8 cellular contexts compared by ENCODE assay signal in genomic region chr7:100693312-100694195, GRCh38. TPM values are rescaled to one million over a fixed set of nuclear protein-coding genes. Genes with fewer than 3 reads are reported as not detected.
A peak's percentile ranks its signal among the peaks of the same experiment; 100 is the strongest.
DNase-seq lines count a peak whose midpoint lies in the region; ATAC-seq lines count a peak whose summit lies in the region.

No MANE protein-coding gene starts in this region.

- POLR2A ChIA-PET in activated CD8-positive, alpha-beta T cell treated with anti-CD3 and anti-CD28 coated beads, Interleukin-2, amount 10 ng/mL, durations not matched to agents 7 days and 5 days (lab: Charles Lee), result interaction anchor here (0.6 to 4.6 kb wide), 6 partner anchors 11 to 144 kb away, joined by 3 to 17 read pairs (median 4); partner anchors contain the start of genes MOSPD3 and POP7

- H3K9ac ChIP-seq in skeletal muscle tissue (ENCODE audit: low read depth in 1 of 3, low read length in 3 of 3), result peak overlapping the region; percentile 78 to 91 (median 83)

- intact Hi-C loops in left ventricle myocardium superior (cut with micrococcal nuclease), result no loop called here

- peak overlapping the region; percentile 67 to 84 (median 83) for H3K4me3 ChIP-seq in skeletal muscle tissue (ENCODE audit: low read length in 3 of 3)

- H3K36me3 ChIP-seq in skeletal muscle tissue (ENCODE audit: control insufficient read depth in 3 of 3, insufficient read depth in 3 of 3, low read length in 3 of 3), result peaks cover 0 to 14% (median 9%) of the 10 kb centered on the region in 3 donors

- H3K9me3 Mint-ChIP-seq in activated CD8-positive, alpha-beta T cell treated with anti-CD3 and anti-CD28 coated beads, Interleukin-2, amount 10 ng/mL, durations not matched to agents 7 days and 5 days (ENCODE audit: insufficient read depth), result no peaks in the 10 kb centered on the region

- H3K27ac Mint-ChIP-seq in activated CD8-positive, alpha-beta T cell treated with anti-CD3 and anti-CD28 coated beads, Interleukin-2, amount 10 ng/mL, durations not matched to agents 7 days and 5 days, result peak overlapping the region; percentile 87

- peaks cover 9% of the 10 kb centered on the region for H3K36me3 Mint-ChIP-seq in activated CD8-positive, alpha-beta T cell treated with anti-CD3 and anti-CD28 coated beads, Interleukin-2, amount 10 ng/mL, durations not matched to agents 7 days and 5 days (ENCODE audit: low read depth)

- H3K4me1 ChIP-seq in skeletal muscle tissue (ENCODE audit: control insufficient read depth in 3 of 3, insufficient read depth in 3 of 3, low read length in 3 of 3), result peaks cover 38 to 46% (median 41%) of the 10 kb centered on the region in 3 donors

- CTCF ChIA-PET in activated CD8-positive, alpha-beta T cell treated with anti-CD3 and anti-CD28 coated beads, Interleukin-2, amount 10 ng/mL, durations not matched to agents 7 days and 5 days (lab: Charles Lee), result interaction anchor here (0.9 to 9.0 kb wide), 18 partner anchors 7 to 158 kb away, joined by 3 to 128 read pairs (median 12); partner anchors contain the start of genes FBXO24, GNB2, LRCH4 and MOSPD3

- peak overlapping the region; percentile 94 for H3K4me3 Mint-ChIP-seq in activated CD8-positive, alpha-beta T cell treated with anti-CD3 and anti-CD28 coated beads, Interleukin-2, amount 10 ng/mL, durations not matched to agents 7 days and 5 days

- H3K4me1 Mint-ChIP-seq in activated CD8-positive, alpha-beta T cell treated with anti-CD3 and anti-CD28 coated beads, Interleukin-2, amount 10 ng/mL, durations not matched to agents 7 days and 5 days (ENCODE audit: low read depth), result peaks cover 37% of the 10 kb centered on the region

- peaks cover 9% of the 10 kb centered on the region for H3K27me3 Mint-ChIP-seq in activated CD8-positive, alpha-beta T cell treated with anti-CD3 and anti-CD28 coated beads, Interleukin-2, amount 10 ng/mL, durations not matched to agents 7 days and 5 days (ENCODE audit: low read depth)

- DNase-seq in NCI-H1092 (lab: John Stamatoyannopoulos, UW) (peak; percentile 2), NCI-H1092 treated with DMSO at 0.1 percent for 48 hours (lab: John Stamatoyannopoulos, UW) (no peak), left ventricle myocardium superior (peak; percentile 41), mucosa of gallbladder (ENCODE audit: low spot score) (no peak), C1 segment of cervical spinal cord (lab: John Stamatoyannopoulos, UW) (no peak)
- no peak for DNase-seq in activated CD8-positive, alpha-beta T cell treated with anti-CD3 and anti-CD28 coated beads, Interleukin-2, amount 10 ng/mL, durations not matched to agents 7 days and 5 days

- H3K9me3 ChIP-seq in skeletal muscle tissue (ENCODE audit: control insufficient read depth in 3 of 3, low read length in 3 of 3), result no peaks in the 10 kb centered on the region

- ATAC-seq in HG02798 (IDR thresholded peaks at IDR 0.05; ENCODE audit: poor library complexity, unreplicated experiment) (peak; percentile 21), left ventricle myocardium superior (peak; percentile 2)
- peak; percentile 58 for ATAC-seq in activated CD8-positive, alpha-beta T cell treated with anti-CD3 and anti-CD28 coated beads, Interleukin-2, amount 10 ng/mL, durations not matched to agents 7 days and 5 days

- no peaks in the 10 kb centered on the region for H3K27me3 ChIP-seq in skeletal muscle tissue (ENCODE audit: control insufficient read depth in 3 of 3, insufficient read depth in 3 of 3, low read length in 3 of 3)

- H3K27ac ChIP-seq in skeletal muscle tissue (ENCODE audit: low read depth, low read length), result peak overlapping the region; percentile 12

RNA-seq across cellular contexts. Expression of gene GIGYF1, which starts 0.5 kb away (rescaled TPM):
- total RNA-seq in activated CD8-positive, alpha-beta T cell treated with anti-CD3 and anti-CD28 coated beads, Interleukin-2, amount 10 ng/mL, durations not matched to agents 7 days and 5 days, result 10 to 100 TPM; 42.1 to 43.0 TPM
- total RNA-seq in left ventricle myocardium superior, result 29.4 TPM
- 12.0 TPM for total RNA-seq in skeletal muscle tissue
- total RNA-seq in mucosa of gallbladder, result 56.2 TPM

RNA-seq across cellular contexts. Expression of gene POP7, which starts 12.4 kb away (rescaled TPM):
- 10 to 100 TPM; 43.6 to 48.3 TPM for total RNA-seq in activated CD8-positive, alpha-beta T cell treated with anti-CD3 and anti-CD28 coated beads, Interleukin-2, amount 10 ng/mL, durations not matched to agents 7 days and 5 days
- 30.0 TPM for total RNA-seq in left ventricle myocardium superior
- total RNA-seq in skeletal muscle tissue, result 27.7 TPM
- total RNA-seq in mucosa of gallbladder, result 25.9 TPM

RNA-seq across cellular contexts. Expression of gene GNB2, which starts 20.0 kb away (rescaled TPM):
- 100 to 1,000 TPM; 274 to 286 TPM for total RNA-seq in activated CD8-positive, alpha-beta T cell treated with anti-CD3 and anti-CD28 coated beads, Interleukin-2, amount 10 ng/mL, durations not matched to agents 7 days and 5 days
- total RNA-seq in left ventricle myocardium superior (112 TPM), skeletal muscle tissue (48.5 TPM), mucosa of gallbladder (236 TPM)

RNA-seq across cellular contexts. Expression of gene EPO, which starts 26.7 kb away (rescaled TPM):
- not detected for total RNA-seq in activated CD8-positive, alpha-beta T cell treated with anti-CD3 and anti-CD28 coated beads, Interleukin-2, amount 10 ng/mL, durations not matched to agents 7 days and 5 days
- total RNA-seq in left ventricle myocardium superior (not detected), skeletal muscle tissue (not detected), mucosa of gallbladder (not detected)

RNA-seq across cellular contexts. Expression of gene ACTL6B, which starts 37.3 kb away (rescaled TPM):
- total RNA-seq in activated CD8-positive, alpha-beta T cell treated with anti-CD3 and anti-CD28 coated beads, Interleukin-2, amount 10 ng/mL, durations not matched to agents 7 days and 5 days, result not detected
- total RNA-seq in left ventricle myocardium superior, result not detected
- not detected for total RNA-seq in skeletal muscle tissue
- 0.14 TPM for total RNA-seq in mucosa of gallbladder

Comparison
In these comparisons a context has a peak if more than half of its experiments do, and no peak if none do; other contexts are left out.
1. DNase-seq: peak in NCI-H1092 (single experiment) and left ventricle myocardium superior (single experiment); none in NCI-H1092 treated with DMSO at 0.1 percent for 48 hours (single experiment), activated CD8-positive, alpha-beta T cell treated with anti-CD3 and anti-CD28 coated beads, Interleukin-2, amount 10 ng/mL, durations not matched to agents 7 days and 5 days (single experiment), mucosa of gallbladder (single experiment) and C1 segment of cervical spinal cord (0 of 14).
2. ATAC-seq: peak in every context shown above with its lines; median percentile 58 in activated CD8-positive, alpha-beta T cell treated with anti-CD3 and anti-CD28 coated beads, Interleukin-2, amount 10 ng/mL, durations not matched to agents 7 days and 5 days; 21 in HG02798; 2 in left ventricle myocardium superior.